ENCODE assay signal across 1 cellular context in genomic region chr9:128822407-128823042, GRCh38.
TF ChIP-seq lines count a peak whose summit lies in the region.

No MANE protein-coding gene starts in this region.

TF ChIP-seq in HCT116, 20 proteins besides CTCF, POLR2A, EP300 and RAD21:
- TF ChIP-seq POLR2AphosphoS5 (IDR thresholded peaks at IDR 0.05; ENCODE audit: low read depth, low read length) (no peak), SRF (IDR thresholded peaks at IDR 0.05; ENCODE audit: low read depth) (no peak), REST (IDR thresholded peaks at IDR 0.05; ENCODE audit: low read depth) (no peak), TCF7L2 (IDR thresholded peaks at IDR 0.05; ENCODE audit: borderline replicate concordance, extremely low read depth, insufficient read depth, insufficient read length) (no peak), CBX3 (IDR thresholded peaks at IDR 0.05; ENCODE audit: low read depth) (no peak), CEBPB (IDR thresholded peaks at IDR 0.05; ENCODE audit: low read depth) (no peak), ZBTB33 (IDR thresholded peaks at IDR 0.05; ENCODE audit: extremely low read depth, insufficient replicate concordance, low read length) (no peak), SIN3A (IDR thresholded peaks at IDR 0.05; ENCODE audit: low read depth) (no peak), EZH2 (IDR thresholded peaks at IDR 0.05) (no peak), SP1 (IDR thresholded peaks at IDR 0.05; ENCODE audit: low read depth) (no peak), ZFX (IDR thresholded peaks at IDR 0.05) (no peak), ELF1 (IDR thresholded peaks at IDR 0.05; ENCODE audit: borderline replicate concordance, low read depth) (no peak), EZH2phosphoT487 (IDR thresholded peaks at IDR 0.05; ENCODE audit: borderline replicate concordance) (no peak), EGR1 (IDR thresholded peaks at IDR 0.05; ENCODE audit: low read depth) (no peak), ZNF274 (IDR thresholded peaks at IDR 0.05; ENCODE audit: low read depth, low read length) (no peak)
- TF ChIP-seq, protein P1, sequence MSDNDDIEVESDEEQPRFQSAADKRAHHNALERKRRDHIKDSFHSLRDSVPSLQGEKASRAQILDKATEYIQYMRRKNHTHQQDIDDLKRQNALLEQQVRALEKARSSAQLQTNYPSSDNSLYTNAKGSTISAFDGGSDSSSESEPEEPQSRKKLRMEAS (IDR thresholded peaks at IDR 0.05): no peak
- TF ChIP-seq, protein P2, sequence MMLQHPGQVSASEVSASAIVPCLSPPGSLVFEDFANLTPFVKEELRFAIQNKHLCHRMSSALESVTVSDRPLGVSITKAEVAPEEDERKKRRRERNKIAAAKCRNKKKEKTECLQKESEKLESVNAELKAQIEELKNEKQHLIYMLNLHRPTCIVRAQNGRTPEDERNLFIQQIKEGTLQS (IDR thresholded peaks at IDR 0.05): no peak
